In genomic region chr5:39121922-39122321, GRCh38 we compare ENCODE assay signal across 16 cellular contexts. TPM values are rescaled to one million over a fixed set of nuclear protein-coding genes. Genes with fewer than 3 reads are reported as not detected.
DNase-seq lines count a peak whose midpoint lies in the region; ATAC-seq and TF ChIP-seq lines count a peak whose summit lies in the region.
"Had no signal": no experiment of that assay in that cellular context is flagged by ENCODE, and none has a peak within 500 bp of the region (broad histone marks: within the 10 kb centered on the region; RNA-seq: fewer than 3 reads in every experiment).

No MANE protein-coding gene starts in this region.

- WGBS in IMR-90 (ENCODE audit: extremely low coverage in 2 of 2, insufficient read length in 1 of 2), 2 experiments = no CpG with 5 or more reads among the region's 2 CpGs

- no peaks in the 10 kb centered on the region for H3K79me2 ChIP-seq in fibroblast of lung (ENCODE audit: control insufficient read depth, insufficient read depth, low read length)

- peak overlapping the region in 1 of 2 experiments; percentile 73; a peak in 2 of 4 replicates for H4K8ac ChIP-seq in IMR-90 (ENCODE audit: low read depth in 2 of 2, low read length in 2 of 2)

- peak overlapping the region; percentile 91; the same call in 1 of the 3 replicates for H2BK15ac ChIP-seq in IMR-90 (ENCODE audit: low read depth, low read length)

- no TSS peak for BruUV-seq in IMR-90 (replicated peaks; lab: Mats Ljungman, UMichigan)

- peaks cover 8% of the 10 kb centered on the region for H3K4me1 Mint-ChIP-seq in activated CD4-positive, alpha-beta T cell treated with anti-CD3 and anti-CD28 coated beads, Interleukin-2, amount 10 ng/mL, durations not matched to agents 24 days and 14 days
- peaks cover 14 to 19% (median 17%) of the 10 kb centered on the region in 4 donors for H3K4me1 Mint-ChIP-seq in CD4-positive, CD25-positive, alpha-beta regulatory T cell
- peaks cover 11% of the 10 kb centered on the region for H3K4me1 Mint-ChIP-seq in chondrocyte (ENCODE audit: low read depth)

- H3K9me3 ChIP-seq in CD4-positive, CD25-positive, alpha-beta regulatory T cell (ENCODE audit: control insufficient read depth in 2 of 2, low read length in 2 of 2) = no peaks in the 10 kb centered on the region
- no peaks in the 10 kb centered on the region for H3K9me3 ChIP-seq in IMR-90 (ENCODE audit: control insufficient read depth, insufficient read depth, low read length)
- H3K9me3 ChIP-seq in fibroblast of lung (ENCODE audit: control insufficient read depth, insufficient read depth, low read depth, low read length) = no peaks in the 10 kb centered on the region
- H3K9me3 ChIP-seq in uterus = no peaks in the 10 kb centered on the region
- H3K9me3 ChIP-seq: BLaER1, Caco-2, SJCRH30 had no signal

- H3K4me2 ChIP-seq in IMR-90 (ENCODE audit: low read depth, low read length) = no peak overlapping the region
- no peak overlapping the region for H3K4me2 ChIP-seq in fibroblast of lung (ENCODE audit: extremely low read depth, insufficient read depth, low read length)
- H3K4me2 ChIP-seq: BLaER1 had no signal

- H2BK5ac ChIP-seq in IMR-90 (ENCODE audit: low read depth, low read length, poor library complexity, severe bottlenecking) = peak overlapping the region; percentile 62

- H2AFZ ChIP-seq in IMR-90 (replicated peaks; ENCODE audit: low read length, poor library complexity) (peak overlapping the region; percentile 83), fibroblast of lung (ENCODE audit: low read length) (peak overlapping the region; percentile 3)

- H3K4me1 ChIP-seq in CD4-positive, CD25-positive, alpha-beta regulatory T cell (ENCODE audit: control insufficient read depth, insufficient read depth, low read length, poor library complexity, severe bottlenecking) = peaks cover 7% of the 10 kb centered on the region
- H3K4me1 ChIP-seq in IMR-90 (ENCODE audit: control insufficient read depth, insufficient read depth, low read length) (no peaks in the 10 kb centered on the region; the same call in 1 of the 2 replicates), fibroblast of lung (ENCODE audit: control insufficient read depth, extremely low read depth, insufficient read depth, low read length) (no peaks in the 10 kb centered on the region), uterus (no peaks in the 10 kb centered on the region)
- H3K4me1 ChIP-seq: BLaER1, Caco-2, SJCRH30 had no signal

- no peak for TF ChIP-seq RAD21 in IMR-90 (IDR thresholded peaks at IDR 0.05; ENCODE audit: low read length)

- H3K9me3 Mint-ChIP-seq in activated CD4-positive, alpha-beta T cell treated with anti-CD3 and anti-CD28 coated beads, Interleukin-2, amount 10 ng/mL, durations not matched to agents 24 days and 14 days = no peaks in the 10 kb centered on the region
- H3K9me3 Mint-ChIP-seq in CD4-positive, CD25-positive, alpha-beta regulatory T cell = no peaks in the 10 kb centered on the region
- no peaks in the 10 kb centered on the region for H3K9me3 Mint-ChIP-seq in chondrocyte (ENCODE audit: low read depth)

- no peaks in the 10 kb centered on the region for H4K20me1 ChIP-seq in IMR-90 (ENCODE audit: insufficient read depth, low read length)
- H4K20me1 ChIP-seq in fibroblast of lung (ENCODE audit: control insufficient read depth, extremely low read depth, insufficient read depth, low read length) = no peaks in the 10 kb centered on the region
- H4K20me1 ChIP-seq: BLaER1 had no signal

- H3K9me1 ChIP-seq in IMR-90 (ENCODE audit: insufficient read depth, low read length) = no peaks in the 10 kb centered on the region

- H3K4me3 Mint-ChIP-seq in activated CD4-positive, alpha-beta T cell treated with anti-CD3 and anti-CD28 coated beads, Interleukin-2, amount 10 ng/mL, durations not matched to agents 24 days and 14 days = no peak overlapping the region
- no peak overlapping the region for H3K4me3 Mint-ChIP-seq in CD4-positive, CD25-positive, alpha-beta regulatory T cell
- H3K4me3 Mint-ChIP-seq in chondrocyte (ENCODE audit: unreplicated experiment) = no peak overlapping the region

- H3K27ac Mint-ChIP-seq in activated CD4-positive, alpha-beta T cell treated with anti-CD3 and anti-CD28 coated beads, Interleukin-2, amount 10 ng/mL, durations not matched to agents 24 days and 14 days = peak overlapping the region; percentile 40
- H3K27ac Mint-ChIP-seq in CD4-positive, CD25-positive, alpha-beta regulatory T cell = peak overlapping the region; percentile 72 to 79 (median 74)
- no peak overlapping the region for H3K27ac Mint-ChIP-seq in chondrocyte (ENCODE audit: unreplicated experiment)

- no peak overlapping the region for H2AK9ac ChIP-seq in IMR-90 (replicated peaks; ENCODE audit: low read depth, low read length, poor library complexity)

- peak overlapping the region; percentile 41; the same call in 1 of the 2 replicates for H2BK20ac ChIP-seq in IMR-90 (ENCODE audit: low read depth, low read length)

- H3K4ac ChIP-seq in IMR-90 (ENCODE audit: low read depth, low read length) = peak overlapping the region; percentile 64; the same call in 1 of the 2 replicates

- peak overlapping the region; percentile 82; the same call in 1 of the 2 replicates for H3K23ac ChIP-seq in IMR-90 (ENCODE audit: low read depth, low read length)

- TF ChIP-seq POLR2A in IMR-90 (IDR thresholded peaks at IDR 0.05; ENCODE audit: low read depth, low read length) = no peak
- TF ChIP-seq POLR2A in uterus (IDR thresholded peaks at IDR 0.05) = no peak

- H3K27ac ChIP-seq in CD4-positive, CD25-positive, alpha-beta regulatory T cell (ENCODE audit: insufficient read depth, low read length, poor library complexity, severe bottlenecking) = no peak overlapping the region
- no peak overlapping the region for H3K27ac ChIP-seq in IMR-90 (ENCODE audit: insufficient read depth, low read length)
- no peak overlapping the region for H3K27ac ChIP-seq in fibroblast of lung (ENCODE audit: insufficient read depth, low read length)
- no peak overlapping the region for H3K27ac ChIP-seq in uterus
- H3K27ac ChIP-seq: BLaER1, SJCRH30 had no signal

- intact Hi-C loops in activated CD4-positive, alpha-beta T cell treated with anti-CD3 and anti-CD28 coated beads, Interleukin-2, amount 10 ng/mL, durations not matched to agents 24 days and 14 days (cut with micrococcal nuclease) = no loop called here
- intact Hi-C loops in IMR-90 (cut with micrococcal nuclease) (no loop called here), uterus (cut with DNase I; ENCODE audit: low total_unique reads) (no loop called here)

- dilution Hi-C loops in IMR-90 (cut with HindIII; ENCODE audit: low sequenced_read_pairs, unreplicated experiment) = no loop called here

- no peak overlapping the region for H4K5ac ChIP-seq in IMR-90 (ENCODE audit: low read depth, low read length)

- H3K36me3 ChIP-seq in CD4-positive, CD25-positive, alpha-beta regulatory T cell (ENCODE audit: control insufficient read depth, insufficient read depth, low read length) = peaks cover 96% of the 10 kb centered on the region
- H3K36me3 ChIP-seq in IMR-90 (ENCODE audit: control insufficient read depth, insufficient read depth, low read length) (no peaks in the 10 kb centered on the region), fibroblast of lung (ENCODE audit: control insufficient read depth, insufficient read depth, low read length) (no peaks in the 10 kb centered on the region), uterus (no peaks in the 10 kb centered on the region)
- H3K36me3 ChIP-seq: BLaER1, SJCRH30 had no signal

- peak overlapping the region; percentile 65; the same call in 1 of the 2 replicates for H3K18ac ChIP-seq in IMR-90 (ENCODE audit: low read depth, low read length)

- H4K91ac ChIP-seq in IMR-90 (ENCODE audit: insufficient read depth, low read depth, low read length) = no peak overlapping the region

- ATAC-seq in CD4-positive, CD25-positive, alpha-beta regulatory T cell (ENCODE audit: low read depth in 2 of 2) = no peak
- ATAC-seq in IMR-90 (ENCODE audit: low read depth) = no peak

- no peak overlapping the region for H3K9ac ChIP-seq in IMR-90 (ENCODE audit: low read depth, low read length)
- H3K9ac ChIP-seq in fibroblast of lung (ENCODE audit: insufficient read depth, low read length) = no peak overlapping the region
- H3K9ac ChIP-seq: BLaER1 had no signal

- POLR2A ChIA-PET in IMR-90 (lab: Charles Lee; ENCODE audit: unreplicated experiment) = interaction anchor here (0.5 kb wide), 1 partner anchor 26 kb away, joined by 5 read pairs; no protein-coding TSS in a partner anchor

- H2BK120ac ChIP-seq in IMR-90 (ENCODE audit: low read depth, low read length) = peak overlapping the region; percentile 44; the same call in 1 of the 2 replicates

- no peak for DNase-seq in activated CD4-positive, alpha-beta T cell treated with anti-CD3 and anti-CD28 coated beads, Interleukin-2, amount 10 ng/mL, durations not matched to agents 24 days and 14 days
- no peak for DNase-seq in activated CD4-positive, alpha-beta T cell treated with anti-CD3 and anti-CD28 coated beads, Interleukin-2, amount 50 U/mL, for 48 hours
- DNase-seq in CD4-positive, CD25-positive, alpha-beta regulatory T cell = no peak
- DNase-seq in IMR-90 = no peak
- DNase-seq in fibroblast of lung (ENCODE audit: low read depth in 2 of 2) = no peak
- DNase-seq in uterus = no peak
- DNase-seq in effector CD8-positive, alpha-beta T cell (lab: John Stamatoyannopoulos, UW) = no peak
- DNase-seq in chondrocyte (ENCODE audit: low spot score) = no peak
- DNase-seq: 8988T, Caco-2, NCI-H1092, NCI-H345, NCI-H526 treated with DMSO at 0.1 percent for 48 hours, RPMI8226, SJCRH30 had no signal

- H3K56ac ChIP-seq in IMR-90 (ENCODE audit: extremely low read depth, insufficient read depth, low read length) = no peak overlapping the region

- H3K4me3 ChIP-seq in CD4-positive, CD25-positive, alpha-beta regulatory T cell (ENCODE audit: low read depth, low read length) = no peak overlapping the region
- no peak overlapping the region for H3K4me3 ChIP-seq in IMR-90 (ENCODE audit: insufficient read depth, low read depth, low read length)
- H3K4me3 ChIP-seq in fibroblast of lung (replicated peaks in 1 of 4; ENCODE audit: control extremely low read depth in 1 of 4, insufficient read depth in 1 of 4, low read depth in 3 of 4, low read length in 4 of 4) = no peak overlapping the region
- H3K4me3 ChIP-seq in uterus = no peak overlapping the region
- H3K4me3 ChIP-seq: BLaER1, SJCRH30 had no signal

- H3K14ac ChIP-seq in IMR-90 (replicated peaks; ENCODE audit: low read depth, low read length) = peak overlapping the region; percentile 15; the same call in 1 of the 2 replicates

- peak overlapping the region; percentile 49; the same call in 1 of the 2 replicates for H2AK5ac ChIP-seq in IMR-90 (ENCODE audit: low read depth, low read length)

- no peaks in the 10 kb centered on the region for H3K79me1 ChIP-seq in IMR-90 (ENCODE audit: low read depth in 1 of 2, low read length in 2 of 2)

- in situ Hi-C loops in IMR-90 (cut with MboI; ENCODE audit: low sequenced_read_pairs) = no loop called here

- CTCF ChIA-PET in IMR-90 (lab: Yijun Ruan, JAX) = no interaction called here

- no peak for TF ChIP-seq CTCF in IMR-90 (conservative IDR thresholded peaks at IDR 0.05; ENCODE audit: low read depth, low read length)
- no peak for TF ChIP-seq CTCF in fibroblast of lung (conservative IDR thresholded peaks at IDR 0.05 in 1 of 2, IDR thresholded peaks at IDR 0.05 in 1 of 2; ENCODE audit: low read depth in 1 of 2, low read length in 2 of 2)
- no peak for TF ChIP-seq CTCF in uterus (IDR thresholded peaks at IDR 0.05)
- TF ChIP-seq CTCF in chondrocyte (IDR thresholded peaks at IDR 0.05) = no peak

- no peaks in the 10 kb centered on the region for H3K27me3 ChIP-seq in CD4-positive, CD25-positive, alpha-beta regulatory T cell (ENCODE audit: control insufficient read depth, insufficient read depth, low read length)
- no peaks in the 10 kb centered on the region for H3K27me3 ChIP-seq in IMR-90 (ENCODE audit: control insufficient read depth, insufficient read depth, low read length)
- H3K27me3 ChIP-seq in fibroblast of lung (ENCODE audit: control insufficient read depth, insufficient read depth, low read length) = no peaks in the 10 kb centered on the region
- no peaks in the 10 kb centered on the region for H3K27me3 ChIP-seq in uterus
- H3K27me3 ChIP-seq: BLaER1 had no signal

- H3K27me3 Mint-ChIP-seq in activated CD4-positive, alpha-beta T cell treated with anti-CD3 and anti-CD28 coated beads, Interleukin-2, amount 10 ng/mL, durations not matched to agents 24 days and 14 days = no peaks in the 10 kb centered on the region
- no peaks in the 10 kb centered on the region for H3K27me3 Mint-ChIP-seq in CD4-positive, CD25-positive, alpha-beta regulatory T cell
- no peaks in the 10 kb centered on the region for H3K27me3 Mint-ChIP-seq in chondrocyte (ENCODE audit: low read depth)

- H3K36me3 Mint-ChIP-seq in activated CD4-positive, alpha-beta T cell treated with anti-CD3 and anti-CD28 coated beads, Interleukin-2, amount 10 ng/mL, durations not matched to agents 24 days and 14 days (ENCODE audit: low read depth) = peaks cover 58% of the 10 kb centered on the region
- peaks cover 40% of the 10 kb centered on the region for H3K36me3 Mint-ChIP-seq in CD4-positive, CD25-positive, alpha-beta regulatory T cell
- no peaks in the 10 kb centered on the region for H3K36me3 Mint-ChIP-seq in chondrocyte (ENCODE audit: low read depth)

RNA-seq across cellular contexts. Expression of gene RICTOR, which starts 47.7 kb away (rescaled TPM):
- 31.1 and 34.2 TPM in 2 replicates for total RNA-seq in activated CD4-positive, alpha-beta T cell treated with anti-CD3 and anti-CD28 coated beads, Interleukin-2, amount 10 ng/mL, durations not matched to agents 24 days and 14 days
- total RNA-seq in CD4-positive, CD25-positive, alpha-beta regulatory T cell = 84.0 TPM
- polyA plus RNA-seq in CD4-positive, CD25-positive, alpha-beta regulatory T cell = 10 to 100 TPM; 11.3 to 16.2 (median 14.5) TPM
- total RNA-seq in IMR-90 (2012; rRNA removed) (35.7 and 45.0 TPM in 2 replicates), fibroblast of lung (25.2 and 26.3 TPM in 2 replicates), uterus (10 to 100 TPM; 50.6 to 79.4 (median 70.6) TPM), chondrocyte (22.9 to 25.2 TPM (median 23.6 TPM) in 3 replicates)
- polyA plus RNA-seq in IMR-90 (2012; rRNA removed) (2.8 and 4.1 TPM in 2 replicates), fibroblast of lung (9.1 and 17.1 TPM in 2 replicates)
- 0.29 and 0.67 TPM in 2 replicates for polyA plus RNA-seq in IMR-90 (2012; cell fraction: cytosol; rRNA removed)
- 1.7 and 19.0 TPM in 2 replicates for polyA plus RNA-seq in IMR-90 (2012; cell fraction: nucleus; rRNA removed; ENCODE audit: low replicate concordance)
- polyA plus RNA-seq in fibroblast of lung (2012) = 3.9 and 7.6 TPM in 2 replicates
- 12.3 and 22.2 TPM in 2 replicates for polyA minus RNA-seq in fibroblast of lung (ENCODE audit: low replicate concordance)
